Comparison of ENCODE assay signal across 1 cellular context in genomic region chr1:214076004-214076320, GRCh38.
TF ChIP-seq lines count a peak whose summit lies in the region.

No MANE protein-coding gene starts in this region.

TF ChIP-seq in GM23338, 12 proteins besides CTCF, POLR2A, EP300 and RAD21 (continued from another document):
- no peak for TF ChIP-seq ZNF462 (CRISPR knock-in tag; IDR thresholded peaks at IDR 0.05)
- no peak for TF ChIP-seq JUNB (IDR thresholded peaks at IDR 0.05; ENCODE audit: unreplicated experiment)
- no peak for TF ChIP-seq STAT1 (IDR thresholded peaks at IDR 0.05; ENCODE audit: unreplicated experiment)
TF ChIP-seq in GM23338: peak in this region for 0.
